In genomic region chr1:116110507-116111195, GRCh38 we compare ENCODE assay signal across 12 cellular contexts. TPM values are rescaled to one million over a fixed set of nuclear protein-coding genes. Genes with fewer than 3 reads are reported as not detected.
DNase-seq lines count a peak whose midpoint lies in the region; ATAC-seq, FAIRE-seq and TF ChIP-seq lines count a peak whose summit lies in the region.
"Had no signal": no experiment of that assay in that cellular context is flagged by ENCODE, and none has a peak within 500 bp of the region (broad histone marks: within the 10 kb centered on the region; RNA-seq: fewer than 3 reads in every experiment).

No MANE protein-coding gene starts in this region.

- H2AFZ ChIP-seq in GM12878 (ENCODE audit: control insufficient read depth, low read depth, low read length) = no peak overlapping the region

- TF ChIP-seq CTCF in GM12878 (IDR thresholded peaks at IDR 0.05 in 2 of 3, conservative IDR thresholded peaks at IDR 0.05 in 1 of 3; ENCODE audit: control insufficient read depth in 2 of 3, extremely low read depth in 1 of 3, insufficient read depth in 1 of 3, low read depth in 3 of 3, low read length in 3 of 3) (no peak), thyroid gland (IDR thresholded peaks at IDR 0.05) (no peak)

- no peaks in the 10 kb centered on the region for H3K9me3 ChIP-seq in GM12878 (replicated peaks; ENCODE audit: control insufficient read depth, insufficient read depth, low read length)
- no peaks in the 10 kb centered on the region for H3K9me3 ChIP-seq in thyroid gland
- no peaks in the 10 kb centered on the region for H3K9me3 ChIP-seq in SJCRH30 (replicated peaks)
- H3K9me3 ChIP-seq: spleen, tibial nerve had no signal

- intact Hi-C loops in GM12878 (cut with micrococcal nuclease; ENCODE audit: unreplicated experiment) (no loop called here), thyroid gland (cut with DNase I) (loop anchor here (10.0 kb wide), 1 partner anchor 616 kb away; no protein-coding TSS in a partner anchor)

- FAIRE-seq in GM12878 (lab: Jason Lieb, UNC) = peak; percentile 64

- TF ChIP-seq RAD21 in GM12878 (IDR thresholded peaks at IDR 0.05; ENCODE audit: insufficient read depth, low read depth, low read length) = no peak

- H3K27me3 ChIP-seq in GM12878 (replicated peaks in 1 of 2; ENCODE audit: control insufficient read depth in 2 of 2, insufficient read depth in 2 of 2, low read length in 1 of 2) (no peaks in the 10 kb centered on the region), thyroid gland (no peaks in the 10 kb centered on the region), SJCRH30 (no peaks in the 10 kb centered on the region; the same call in 1 of the 2 replicates)
- H3K27me3 ChIP-seq: tibial nerve had no signal

- CTCF ChIA-PET in GM12878 (lab: Yijun Ruan, JAX) = interaction anchor here (0.6 to 6.0 kb wide), 7 partner anchors 9 to 408 kb away, joined by 3 to 29 read pairs (median 3); no protein-coding TSS in a partner anchor

- H3K27ac ChIP-seq in GM12878 (ENCODE audit: control insufficient read depth, insufficient read depth) (no peak overlapping the region), thyroid gland (peak overlapping the region; percentile 22 to 89 (median 73)), SJCRH30 (no peak overlapping the region)
- H3K27ac ChIP-seq: spleen had no signal

- POLR2A ChIA-PET in GM12878 (lab: Charles Lee) = interaction anchor here (0.7 to 1.6 kb wide), 5 partner anchors 85 to 269 kb away, joined by 3 to 5 read pairs (median 3); partner anchors contain the start of gene ATP1A1

- SMC1A ChIA-PET in GM12878 (lab: Charles Lee; ENCODE audit: uncharacterized antibody, unreplicated experiment) = interaction anchor here (0.6 to 2.7 kb wide), 11 partner anchors 9 to 394 kb away, joined by 3 to 9 read pairs (median 5); no protein-coding TSS in a partner anchor

- peak; percentile 30 to 48; a peak in 1 of 4 replicates for TF ChIP-seq EP300 in GM12878 (IDR thresholded peaks at IDR 0.05; ENCODE audit: borderline replicate concordance in 1 of 2, control insufficient read depth in 1 of 2, low read depth in 2 of 2, low read length in 2 of 2)

- H3K79me2 ChIP-seq in GM12878 (ENCODE audit: control insufficient read depth, insufficient read depth, low read length) = no peaks in the 10 kb centered on the region

- ATAC-seq in HG03066 (IDR thresholded peaks at IDR 0.05; ENCODE audit: low read depth, unreplicated experiment) = peak; percentile 72
- peak; percentile 76 for ATAC-seq in GM12878

- H3K4me2 ChIP-seq in GM12878 (ENCODE audit: control insufficient read depth, insufficient read depth) = peak overlapping the region; percentile 24

- H3K36me3 ChIP-seq in GM12878 (ENCODE audit: control insufficient read depth in 2 of 2, insufficient read depth in 2 of 2, low read length in 1 of 2) (no peaks in the 10 kb centered on the region), thyroid gland (no peaks in the 10 kb centered on the region), SJCRH30 (no peaks in the 10 kb centered on the region)
- H3K36me3 ChIP-seq: spleen, tibial nerve had no signal

- TF ChIP-seq POLR2A in GM12878 (IDR thresholded peaks at IDR 0.05; ENCODE audit: low read depth, low read length) (no peak), thyroid gland (IDR thresholded peaks at IDR 0.05) (no peak)

- in situ Hi-C loops in GM12878 (cut with MboI) = no loop called here

- H4K20me1 ChIP-seq in GM12878 (ENCODE audit: control insufficient read depth, insufficient read depth) = no peaks in the 10 kb centered on the region

- H3K4me3 ChIP-seq in GM12878 (no peak overlapping the region), thyroid gland (replicated peaks in 1 of 3) (no peak overlapping the region), SJCRH30 (no peak overlapping the region)
- H3K4me3 ChIP-seq: spleen, tibial nerve had no signal

- no TSS peak for BruUV-seq in GM12878 (replicated peaks; lab: Mats Ljungman, UMichigan)

- H3K9ac ChIP-seq in GM12878 (ENCODE audit: control insufficient read depth, insufficient read depth, low read length) = no peak overlapping the region

- RAD21 ChIA-PET in GM12878 (lab: Charles Lee; ENCODE audit: unreplicated experiment) = interaction anchor here (0.5 to 2.6 kb wide), 10 partner anchors 10 to 375 kb away, joined by 3 to 9 read pairs (median 3); no protein-coding TSS in a partner anchor

- WGBS in GM12878 (ENCODE audit: insufficient coverage, insufficient replicate concordance, low lambda C conversion rate, missing lambda C conversion rate) = 59% methylated on average over 9 of the region's 9 CpGs
- WGBS in thyroid gland, 2 donors = 84 to 85% methylated on average over 9 of the region's 9 CpGs

- H3K4me1 ChIP-seq in GM12878 (ENCODE audit: control insufficient read depth, insufficient read depth, low read length) (peaks cover 11% of the 10 kb centered on the region), thyroid gland (peaks cover 10 to 31% of the 10 kb centered on the region in 2 donors), SJCRH30 (peaks cover 7% of the 10 kb centered on the region)
- H3K4me1 ChIP-seq: spleen, tibial nerve had no signal

- peak; percentile 58 for DNase-seq in NCI-H82 (lab: John Stamatoyannopoulos, UW)
- DNase-seq in NCI-H82 treated with DMSO at 0.1 percent for 48 hours (lab: John Stamatoyannopoulos, UW; ENCODE audit: unreplicated experiment) = no peak
- peak; percentile 46 for DNase-seq in GM12878 (ENCODE audit: low read depth, low spot score)
- DNase-seq in thyroid gland = no peak
- no peak for DNase-seq in activated gamma-delta T cell (lab: John Stamatoyannopoulos, UW)
- no peak for DNase-seq in stimulated activated CD4-positive, alpha-beta T cell treated with anti-CD3 and anti-CD28 coated beads, Interleukin-15, amount 100 ng/mL, for 24 hours
- no peak for DNase-seq in SJCRH30
- DNase-seq: 8988T; activated T-cell treated with anti-CD3 and anti-CD28 coated beads, Interleukin-2, amount 50 U/mL, for 1 hour; spleen had no signal

TF ChIP-seq in GM12878, 131 proteins besides CTCF, POLR2A, EP300 and RAD21 (continues in another document):
- no peak for TF ChIP-seq TCF12 (IDR thresholded peaks at IDR 0.05; ENCODE audit: low read depth, low read length)
- peak; percentile 68 to 73 for TF ChIP-seq BHLHE40 (IDR thresholded peaks at IDR 0.05; ENCODE audit: borderline replicate concordance in 1 of 2, low read depth in 2 of 2, low read length in 1 of 2)
- no peak for TF ChIP-seq PBX3 (IDR thresholded peaks at IDR 0.05; ENCODE audit: insufficient replicate concordance, low read depth, low read length)
- TF ChIP-seq RUNX3 (IDR thresholded peaks at IDR 0.05; ENCODE audit: low read length) = no peak
- TF ChIP-seq ZNF687 (IDR thresholded peaks at IDR 0.05) = no peak
- no peak for TF ChIP-seq PML (IDR thresholded peaks at IDR 0.05; ENCODE audit: low read length)

RNA-seq across cellular contexts. Expression of gene MAB21L3, which starts 0.5 kb away (rescaled TPM):
- total RNA-seq in GM12878 (2013; cell fraction: nucleolus; rRNA removed) = 12.9 and 13.5 TPM in 2 replicates
- total RNA-seq in GM12878 (2014; rRNA removed) (1.7 and 5.3 TPM in 2 replicates), GM12878 (2014; rRNA removed; fragmentation: Illumina TruSeq; extraction: Trizol) (1.2 and 1.6 TPM in 2 replicates), GM12878 (2021) (0.88 and 1.7 TPM in 2 replicates), thyroid gland (under 1 TPM; 0.34 to 0.89 (median 0.73) TPM)
- polyA plus RNA-seq in GM12878 (2011; ENCODE audit: low read depth) = 0.18 TPM
- polyA plus RNA-seq in GM12878 (2011; rRNA removed) (12.4 and 18.6 TPM in 2 replicates), GM12878 (2014; fragmentation: Illumina TruSeq; extraction: Trizol) (1.5 and 1.9 TPM in 2 replicates), GM12878 (2014; fragmentation: Nextera tagmentation; extraction: Ambion mirVana) (under 1 TPM; 0.18 to 0.35 TPM), GM12878 (2014; rRNA removed) (1.0 and 2.1 TPM in 2 replicates), GM12878 (2016; fragmentation: Nextera tagmentation; extraction: Ambion mirVana) (under 1 TPM; 0.27 to 0.47 TPM)
- polyA plus RNA-seq in GM12878 (2011; cell fraction: cytosol; rRNA removed) = 15.9 and 19.3 TPM in 2 replicates
- 11.8 and 15.9 TPM in 2 replicates for polyA plus RNA-seq in GM12878 (2011; cell fraction: nucleus; rRNA removed)
- polyA plus RNA-seq in GM12878 (2012) = 0.22 and 0.32 TPM in 2 replicates
- 26.3 and 34.4 TPM in 2 replicates for polyA minus RNA-seq in GM12878 (2011; rRNA and poly(A)+ RNA removed)
- polyA minus RNA-seq in GM12878 (2011; cell fraction: cytosol; rRNA and poly(A)+ RNA removed) = 9.3 and 11.2 TPM in 2 replicates
- polyA minus RNA-seq in GM12878 (2011; cell fraction: nucleus; rRNA and poly(A)+ RNA removed) = 15.0 and 17.9 TPM in 2 replicates
- 0.71 and 0.95 TPM in 2 replicates for total RNA-seq in SJCRH30 (2014; rRNA removed; shearing (Covaris generic))

Comparison
In these comparisons a context has a peak if more than half of its experiments do, and no peak if none do; other contexts are left out.
1. DNase-seq: peak in NCI-H82 (single experiment) and GM12878 (single experiment); none in NCI-H82 treated with DMSO at 0.1 percent for 48 hours (single experiment), thyroid gland (0 of 2), activated gamma-delta T cell (single experiment), stimulated activated CD4-positive, alpha-beta T cell treated with anti-CD3 and anti-CD28 coated beads, Interleukin-15, amount 100 ng/mL, for 24 hours (single experiment) and SJCRH30 (0 of 2).
2. H3K27ac ChIP-seq: peak in thyroid gland (3 of 3); none in GM12878 (single experiment) and SJCRH30 (single experiment).